Comparison of ENCODE assay signal across 24 cellular contexts in genomic region chr13:31786011-31786410, GRCh38. TPM values are rescaled to one million over a fixed set of nuclear protein-coding genes. Genes with fewer than 3 reads are reported as not detected.
"Had no signal": no experiment of that assay in that cellular context is flagged by ENCODE, and none has a peak within 500 bp of the region (broad histone marks: within the 10 kb centered on the region; RNA-seq: fewer than 3 reads in every experiment).

No MANE protein-coding gene starts in this region.

- H2AFZ ChIP-seq: neural progenitor cell, parathyroid adenoma had no signal

- FAIRE-seq: urothelium cell line had no signal

- H3K79me2 ChIP-seq: parathyroid adenoma had no signal

- H3K9me3 ChIP-seq: tibial artery had no signal

- H3K4me3 ChIP-seq: neural progenitor cell, tibial artery had no signal

- H3K27me3 ChIP-seq: foreskin keratinocyte, neural progenitor cell, tibial artery had no signal

- ATAC-seq: foreskin keratinocyte; left colon; stimulated activated memory B cell treated with anti-CD40 and anti-IgM and Interleukin-4, amounts not matched to agents 10 μg/mL and 1 μg/mL and 100 μg/mL, for 72 hours had no signal

- H3K36me3 ChIP-seq: neural progenitor cell, tibial artery had no signal

- H3K9ac ChIP-seq: neural progenitor cell, parathyroid adenoma had no signal

- H3K27ac ChIP-seq: foreskin keratinocyte, neural progenitor cell, parathyroid adenoma, tibial artery had no signal

- H3K4me1 ChIP-seq: foreskin keratinocyte, neural progenitor cell, parathyroid adenoma, tibial artery had no signal

- DNase-seq: activated CD4-positive, alpha-beta T cell treated with anti-CD3 and anti-CD28 coated beads for 1 hour; activated CD4-positive, alpha-beta T cell treated with anti-CD3 and anti-CD28 coated beads, Interleukin-2, amount 50 U/mL, for 4 hours; activated naive CD4-positive, alpha-beta T cell; activated naive CD8-positive, alpha-beta T cell treated with anti-CD3 and anti-CD28 coated beads, Interleukin-2, amount 10 ng/mL, durations not matched to agents 7 days and 5 days; activated T-cell treated with anti-CD3 and anti-CD28 coated beads for 4 hours; anterior cingulate cortex; endodermal cell; erythroblast; head of caudate nucleus; immature natural killer cell; left colon; naive B cell; stimulated activated CD4-positive, alpha-beta T cell treated with anti-CD3 and anti-CD28 coated beads, Interleukin-2, amount 100 ng/mL, for 48 hours had no signal

- H3K4me2 ChIP-seq: neural progenitor cell had no signal

RNA-seq across cellular contexts. Expression of gene RXFP2, which starts 46.7 kb away (rescaled TPM):
- total RNA-seq: activated naive CD8-positive, alpha-beta T cell treated with anti-CD3 and anti-CD28 coated beads, Interleukin-2, amount 10 ng/mL, durations not matched to agents 7 days and 5 days; chondrocyte; dermis microvascular lymphatic vessel endothelial cell; endodermal cell; foreskin keratinocyte; left colon; lung microvascular endothelial cell; mononuclear cell; T-helper 1 cell treated with Interleukin-12 subunit alpha and Interleukin-12 subunit beta and Interleukin-4 antibody, amounts not matched to agents 30 ng/mL and 1 ng/mL, for 36 hours had no signal
- polyA plus RNA-seq: foreskin keratinocyte, immature natural killer cell had no signal
